ENCODE assay signal across 20 cellular contexts in the genomic region with DNA sequence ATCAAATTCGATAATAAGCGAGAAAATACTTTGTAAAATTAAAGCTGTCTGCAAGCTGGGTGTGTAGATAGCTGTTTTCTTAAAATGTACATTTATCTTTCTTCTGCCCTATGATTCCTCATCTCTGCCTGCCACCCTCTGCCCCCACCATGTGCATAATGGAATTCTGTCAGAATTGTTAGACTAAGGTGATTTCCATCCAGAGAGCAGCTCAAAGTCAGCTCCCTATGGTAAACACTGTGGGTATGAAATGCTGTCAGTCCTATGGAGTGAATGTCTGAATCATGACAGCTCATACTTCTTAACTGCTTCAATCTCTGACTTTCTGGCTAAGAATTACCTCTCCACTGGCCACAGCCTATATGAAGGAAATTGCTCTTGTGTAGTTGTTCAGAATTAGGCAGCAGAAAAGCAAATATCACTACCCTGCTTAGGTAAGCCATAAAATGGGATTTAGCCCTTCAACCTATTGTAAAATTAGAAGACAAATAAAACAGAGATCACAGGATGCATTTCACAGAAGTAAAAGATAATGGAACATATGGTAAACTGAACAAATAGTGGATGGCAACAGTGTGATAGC.
DNase-seq lines count a peak whose midpoint lies in the region; ATAC-seq, FAIRE-seq and TF ChIP-seq lines count a peak whose summit lies in the region.
"Had no signal": no experiment of that assay in that cellular context is flagged by ENCODE, and none has a peak within 500 bp of the region (broad histone marks: within the 10 kb centered on the region; RNA-seq: fewer than 3 reads in every experiment).

No MANE protein-coding gene starts in this region.

- H3K27me3 Mint-ChIP-seq in WTC11 (ENCODE audit: low read depth): peaks cover 3% of the 10 kb centered on the region
- H3K27me3 Mint-ChIP-seq: IgD-negative memory B cell had no signal

- no peaks in the 10 kb centered on the region for H3K79me2 ChIP-seq in neural cell (replicated peaks; ENCODE audit: insufficient read depth, low read length)
- no peaks in the 10 kb centered on the region for H3K79me2 ChIP-seq in PC-3 (ENCODE audit: low read length)

- no peaks in the 10 kb centered on the region for H3F3A ChIP-seq in neural cell (ENCODE audit: insufficient read depth, low read length, poor library complexity, severe bottlenecking)
- H3F3A ChIP-seq in PC-3 (ENCODE audit: low read length, unreplicated experiment): no peaks in the 10 kb centered on the region

- H4K20me1 ChIP-seq in neural cell (ENCODE audit: insufficient read depth) (no peaks in the 10 kb centered on the region), PC-3 (ENCODE audit: low read length) (no peaks in the 10 kb centered on the region)
- H4K20me1 ChIP-seq: BLaER1 had no signal

- peaks cover 19% of the 10 kb centered on the region for H3K36me3 Mint-ChIP-seq in WTC11
- H3K36me3 Mint-ChIP-seq: CD14-positive monocyte; CD8-positive, alpha-beta T cell; IgD-negative memory B cell had no signal

- intact Hi-C loops in PC-3 (cut with micrococcal nuclease): no loop called here

- peak; percentile 28 for DNase-seq in DMS153 treated with DMSO at 0.1 percent for 48 hours (lab: John Stamatoyannopoulos, UW; ENCODE audit: unreplicated experiment)
- DNase-seq in foreskin keratinocyte: peak in 1 of 2 donors; percentile 1
- DNase-seq in HCEC 1CT: no peak
- no peak for DNase-seq in HTR-8/SVneo (ENCODE audit: insufficient read length, low spot score)
- no peak for DNase-seq in PC-3
- DNase-seq in WTC11 (ENCODE audit: low spot score): no peak
- DNase-seq: 8988T; Calu3; CD8-positive, alpha-beta T cell; GDM1; GM23248 had no signal

- H3K27me3 ChIP-seq in foreskin keratinocyte (no peaks in the 10 kb centered on the region), neural cell (ENCODE audit: insufficient read depth, low read depth, low read length) (no peaks in the 10 kb centered on the region), PC-3 (ENCODE audit: low read length) (no peaks in the 10 kb centered on the region)
- H3K27me3 ChIP-seq: BLaER1 had no signal

- no peak for TF ChIP-seq CTCF in foreskin keratinocyte (conservative IDR thresholded peaks at IDR 0.05)
- TF ChIP-seq CTCF in neural cell (IDR thresholded peaks at IDR 0.05; ENCODE audit: poor library complexity, severe bottlenecking): no peak
- TF ChIP-seq CTCF in PC-3 (conservative IDR thresholded peaks at IDR 0.05; ENCODE audit: low read depth, low read length): no peak
- TF ChIP-seq CTCF in WTC11 (IDR thresholded peaks at IDR 0.05): no peak

- H3K36me3 ChIP-seq in neural cell (ENCODE audit: insufficient read depth, low read length): no peaks in the 10 kb centered on the region
- no peaks in the 10 kb centered on the region for H3K36me3 ChIP-seq in PC-3 (ENCODE audit: low read depth, low read length)
- H3K36me3 ChIP-seq: BLaER1, HAP-1 had no signal

- no peak for TF ChIP-seq RAD21 in neural cell (conservative IDR thresholded peaks at IDR 0.05)

- H3K27ac ChIP-seq in foreskin keratinocyte (no peak overlapping the region), neural cell (ENCODE audit: low read length) (peak overlapping the region; percentile 65), PC-3 (ENCODE audit: low read length) (no peak overlapping the region)
- H3K27ac ChIP-seq: BLaER1, GM23248, HL-60 had no signal

- H3K4me2 ChIP-seq in neural cell (ENCODE audit: low read length): peak overlapping the region; percentile 12
- no peak overlapping the region for H3K4me2 ChIP-seq in PC-3 (ENCODE audit: low read length)
- H3K4me2 ChIP-seq: BLaER1 had no signal

- H3K4me1 Mint-ChIP-seq in WTC11: peaks cover 1% of the 10 kb centered on the region
- H3K4me1 Mint-ChIP-seq: CD14-positive monocyte, IgD-negative memory B cell had no signal

- CTCF ChIA-PET in PC-3 (lab: Charles Lee) (no interaction called here), WTC11 (lab: Charles Lee) (no interaction called here)

- H3K4me1 ChIP-seq in foreskin keratinocyte: no peaks in the 10 kb centered on the region
- H3K4me1 ChIP-seq in PC-3 (ENCODE audit: insufficient read depth, low read length): no peaks in the 10 kb centered on the region
- H3K4me1 ChIP-seq: BLaER1, HAP-1 had no signal

- H3K27ac Mint-ChIP-seq in WTC11: no peak overlapping the region
- H3K27ac Mint-ChIP-seq: CD8-positive, alpha-beta T cell; IgD-negative memory B cell had no signal

- H3K9ac ChIP-seq in neural cell (ENCODE audit: low read length) (no peak overlapping the region), PC-3 (ENCODE audit: low read length) (no peak overlapping the region)
- H3K9ac ChIP-seq: BLaER1, GM23248 had no signal

- peak; percentile 96 for TF ChIP-seq EP300 in neural cell (conservative IDR thresholded peaks at IDR 0.05; ENCODE audit: poor library complexity, severe bottlenecking)

- H3K9me2 ChIP-seq in neural cell (ENCODE audit: insufficient read depth, low read length) (no peaks in the 10 kb centered on the region), PC-3 (replicated peaks; ENCODE audit: low read length) (no peaks in the 10 kb centered on the region)

- POLR2A ChIA-PET in PC-3 (lab: Charles Lee; ENCODE audit: unreplicated experiment): no interaction called here
- POLR2A ChIA-PET in WTC11 (lab: Charles Lee): no interaction called here

- BruUV-seq in PC-3 (replicated peaks; lab: Mats Ljungman, UMichigan): no TSS peak

- FAIRE-seq in HTR-8/SVneo (lab: Jason Lieb, UNC): no peak
- FAIRE-seq: GM12892, GM18507, HepG2 had no signal

- H3K9me3 ChIP-seq in neural cell (ENCODE audit: low read length) (no peaks in the 10 kb centered on the region), PC-3 (ENCODE audit: low read length) (no peaks in the 10 kb centered on the region)
- H3K9me3 ChIP-seq: HAP-1 had no signal

- peak overlapping the region; percentile 31 for H3K4me3 ChIP-seq in neural cell (ENCODE audit: low read length)
- no peak overlapping the region for H3K4me3 ChIP-seq in PC-3 (ENCODE audit: low read length)
- H3K4me3 ChIP-seq: BLaER1, GM23248, HAP-1 had no signal

- H3K9me3 Mint-ChIP-seq in WTC11: peaks cover 24% of the 10 kb centered on the region

- ATAC-seq in foreskin keratinocyte: peak; percentile 28
- ATAC-seq in PC-3: no peak
- ATAC-seq in WTC11: no peak
- ATAC-seq: CD8-positive, alpha-beta T cell; HepG2 had no signal

- H2AFZ ChIP-seq in neural cell (ENCODE audit: low read depth, low read length) (no peak overlapping the region), PC-3 (ENCODE audit: low read length) (no peak overlapping the region)
- H2AFZ ChIP-seq: GM23248 had no signal

- no peak overlapping the region for H3K4me3 Mint-ChIP-seq in WTC11
- H3K4me3 Mint-ChIP-seq: CD14-positive monocyte; CD8-positive, alpha-beta T cell; IgD-negative memory B cell had no signal

TF ChIP-seq in neural cell, 6 proteins besides CTCF, POLR2A, EP300 and RAD21 (continues in another document):
- TF ChIP-seq MXI1 (conservative IDR thresholded peaks at IDR 0.05; ENCODE audit: poor library complexity, severe bottlenecking): no peak
- no peak for TF ChIP-seq EZH2 (IDR thresholded peaks at IDR 0.05; ENCODE audit: borderline replicate concordance, insufficient read depth, low read length, poor library complexity, severe bottlenecking)
- peak; percentile 81 for TF ChIP-seq POLR2AphosphoS5 (IDR thresholded peaks at IDR 0.05)
- no peak for TF ChIP-seq TAF1 (IDR thresholded peaks at IDR 0.05; ENCODE audit: low read depth)

TF ChIP-seq in WTC11, 78 proteins besides CTCF, POLR2A, EP300 and RAD21 (continues in another document):
- TF ChIP-seq, protein P1, sequence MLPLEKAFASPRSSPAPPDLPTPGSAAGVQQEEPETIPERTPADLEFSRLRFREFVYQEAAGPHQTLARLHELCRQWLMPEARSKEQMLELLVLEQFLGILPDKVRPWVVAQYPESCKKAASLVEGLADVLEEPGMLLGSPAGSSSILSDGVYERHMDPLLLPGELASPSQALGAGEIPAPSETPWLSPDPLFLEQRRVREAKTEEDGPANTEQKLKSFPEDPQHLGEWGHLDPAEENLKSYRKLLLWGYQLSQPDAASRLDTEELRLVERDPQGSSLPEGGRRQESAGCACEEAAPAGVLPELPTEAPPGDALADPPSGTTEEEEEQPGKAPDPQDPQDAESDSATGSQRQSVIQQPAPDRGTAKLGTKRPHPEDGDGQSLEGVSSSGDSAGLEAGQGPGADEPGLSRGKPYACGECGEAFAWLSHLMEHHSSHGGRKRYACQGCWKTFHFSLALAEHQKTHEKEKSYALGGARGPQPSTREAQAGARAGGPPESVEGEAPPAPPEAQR (CRISPR knock-in tag; IDR thresholded peaks at IDR 0.05): no peak
- TF ChIP-seq, protein P2, sequence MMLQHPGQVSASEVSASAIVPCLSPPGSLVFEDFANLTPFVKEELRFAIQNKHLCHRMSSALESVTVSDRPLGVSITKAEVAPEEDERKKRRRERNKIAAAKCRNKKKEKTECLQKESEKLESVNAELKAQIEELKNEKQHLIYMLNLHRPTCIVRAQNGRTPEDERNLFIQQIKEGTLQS (CRISPR knock-in tag; conservative IDR thresholded peaks at IDR 0.05): no peak
- no peak for TF ChIP-seq SMAD3 (CRISPR knock-in tag; IDR thresholded peaks at IDR 0.05; ENCODE audit: borderline replicate concordance)
- TF ChIP-seq, protein P3, sequence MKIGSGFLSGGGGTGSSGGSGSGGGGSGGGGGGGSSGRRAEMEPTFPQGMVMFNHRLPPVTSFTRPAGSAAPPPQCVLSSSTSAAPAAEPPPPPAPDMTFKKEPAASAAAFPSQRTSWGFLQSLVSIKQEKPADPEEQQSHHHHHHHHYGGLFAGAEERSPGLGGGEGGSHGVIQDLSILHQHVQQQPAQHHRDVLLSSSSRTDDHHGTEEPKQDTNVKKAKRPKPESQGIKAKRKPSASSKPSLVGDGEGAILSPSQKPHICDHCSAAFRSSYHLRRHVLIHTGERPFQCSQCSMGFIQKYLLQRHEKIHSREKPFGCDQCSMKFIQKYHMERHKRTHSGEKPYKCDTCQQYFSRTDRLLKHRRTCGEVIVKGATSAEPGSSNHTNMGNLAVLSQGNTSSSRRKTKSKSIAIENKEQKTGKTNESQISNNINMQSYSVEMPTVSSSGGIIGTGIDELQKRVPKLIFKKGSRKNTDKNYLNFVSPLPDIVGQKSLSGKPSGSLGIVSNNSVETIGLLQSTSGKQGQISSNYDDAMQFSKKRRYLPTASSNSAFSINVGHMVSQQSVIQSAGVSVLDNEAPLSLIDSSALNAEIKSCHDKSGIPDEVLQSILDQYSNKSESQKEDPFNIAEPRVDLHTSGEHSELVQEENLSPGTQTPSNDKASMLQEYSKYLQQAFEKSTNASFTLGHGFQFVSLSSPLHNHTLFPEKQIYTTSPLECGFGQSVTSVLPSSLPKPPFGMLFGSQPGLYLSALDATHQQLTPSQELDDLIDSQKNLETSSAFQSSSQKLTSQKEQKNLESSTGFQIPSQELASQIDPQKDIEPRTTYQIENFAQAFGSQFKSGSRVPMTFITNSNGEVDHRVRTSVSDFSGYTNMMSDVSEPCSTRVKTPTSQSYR (CRISPR knock-in tag; IDR thresholded peaks at IDR 0.05): no peak
